ENCODE assay signal across 15 cellular contexts in genomic region chr3:107684431-107684925, GRCh38.
DNase-seq lines count a peak whose midpoint lies in the region; ATAC-seq and TF ChIP-seq lines count a peak whose summit lies in the region.
"Had no signal": no experiment of that assay in that cellular context is flagged by ENCODE, and none has a peak within 500 bp of the region (broad histone marks: within the 10 kb centered on the region; RNA-seq: fewer than 3 reads in every experiment).

No MANE protein-coding gene starts in this region.

- no peaks in the 10 kb centered on the region for H3K27me3 Mint-ChIP-seq in activated naive CD4-positive, alpha-beta T cell treated with anti-CD3 and anti-CD28 coated beads for 36 hours (ENCODE audit: low read depth)
- H3K27me3 Mint-ChIP-seq in naive thymus-derived CD4-positive, alpha-beta T cell: no peaks in the 10 kb centered on the region

- peaks cover 24% of the 10 kb centered on the region for H3K79me2 ChIP-seq in Loucy (ENCODE audit: insufficient read depth, low read length)

- POLR2A ChIA-PET in naive thymus-derived CD4-positive, alpha-beta T cell (lab: Charles Lee): no interaction called here

- H3K4me1 ChIP-seq in Loucy (ENCODE audit: insufficient read depth, low read length, poor library complexity, severe bottlenecking) (peaks cover 34% of the 10 kb centered on the region), ectodermal cell (ENCODE audit: control insufficient read depth, insufficient read depth, low read length) (peaks cover 12% of the 10 kb centered on the region)
- H3K4me1 ChIP-seq in naive thymus-derived CD4-positive, alpha-beta T cell (ENCODE audit: control insufficient read depth in 2 of 2, insufficient read depth in 2 of 2, low read length in 2 of 2): peaks cover 6 to 23% of the 10 kb centered on the region in 2 donors

- H3K4me2 ChIP-seq in Loucy (ENCODE audit: low read depth, low read length, poor library complexity, severe bottlenecking): peak overlapping the region; percentile 69

- H3K9ac ChIP-seq in Loucy (ENCODE audit: low read depth, low read length, poor library complexity, severe bottlenecking): no peak overlapping the region

- no peak for TF ChIP-seq CTCF in Loucy (conservative IDR thresholded peaks at IDR 0.05; ENCODE audit: low read length)

- intact Hi-C loops in activated naive CD4-positive, alpha-beta T cell treated with anti-CD3 and anti-CD28 coated beads for 36 hours (cut with micrococcal nuclease): loop anchor here (10.0 kb wide), 1 partner anchor 870 kb away; no protein-coding TSS in a partner anchor
- intact Hi-C loops in naive thymus-derived CD4-positive, alpha-beta T cell (cut with micrococcal nuclease): no loop called here

- H4K20me1 ChIP-seq in Loucy (ENCODE audit: insufficient read depth, low read length, poor library complexity, severe bottlenecking): peaks cover 9% of the 10 kb centered on the region

- H3K36me3 Mint-ChIP-seq in activated naive CD4-positive, alpha-beta T cell treated with anti-CD3 and anti-CD28 coated beads for 36 hours (ENCODE audit: low read depth): peaks cover 1% of the 10 kb centered on the region
- peaks cover 0 to 2% (median 0%) of the 10 kb centered on the region in 5 donors for H3K36me3 Mint-ChIP-seq in naive thymus-derived CD4-positive, alpha-beta T cell

- CTCF ChIA-PET in activated naive CD4-positive, alpha-beta T cell treated with anti-CD3 and anti-CD28 coated beads for 36 hours (lab: Charles Lee): interaction anchor here (1.3 kb wide), 1 partner anchor 57 kb away, joined by 4 read pairs; no protein-coding TSS in a partner anchor
- CTCF ChIA-PET in naive thymus-derived CD4-positive, alpha-beta T cell (lab: Charles Lee): interaction anchor here (0.8 to 3.2 kb wide), 2 partner anchors 9 to 14 kb away, joined by 3 to 16 read pairs; no protein-coding TSS in a partner anchor

- peak overlapping the region; percentile 6 for H3K27ac ChIP-seq in ectodermal cell (ENCODE audit: insufficient read depth, low read depth, low read length, poor library complexity, severe bottlenecking)
- H3K27ac ChIP-seq in naive thymus-derived CD4-positive, alpha-beta T cell (ENCODE audit: low read depth, low read length): no peak overlapping the region
- H3K27ac ChIP-seq: upper lobe of right lung had no signal

- 62 to 69% methylated on average over 5 of the region's 5 CpGs for WGBS in ectodermal cell, 2 experiments

- H3K9me3 Mint-ChIP-seq in activated naive CD4-positive, alpha-beta T cell treated with anti-CD3 and anti-CD28 coated beads for 36 hours: no peaks in the 10 kb centered on the region
- peaks cover 0 to 2% (median 0%) of the 10 kb centered on the region in 11 donors for H3K9me3 Mint-ChIP-seq in naive thymus-derived CD4-positive, alpha-beta T cell

- ATAC-seq in naive thymus-derived CD4-positive, alpha-beta T cell: peak; percentile 65
- ATAC-seq: upper lobe of right lung had no signal

- H3K4me3 Mint-ChIP-seq in activated naive CD4-positive, alpha-beta T cell treated with anti-CD3 and anti-CD28 coated beads for 36 hours: no peak overlapping the region
- peak overlapping the region in 9 of 10 donors; percentile 60 to 83 (median 72) for H3K4me3 Mint-ChIP-seq in naive thymus-derived CD4-positive, alpha-beta T cell

- peak; percentile 15 for DNase-seq in activated naive CD4-positive, alpha-beta T cell treated with anti-CD3 and anti-CD28 coated beads for 36 hours
- no peak for DNase-seq in activated naive CD4-positive, alpha-beta T cell treated with anti-CD3 and anti-CD28 coated beads, Interleukin-2, amount 50 U/mL, for 16 hours
- peak in 7 of 9 donors; percentile 24 to 60 (median 52) for DNase-seq in naive thymus-derived CD4-positive, alpha-beta T cell
- DNase-seq in NCI-H2171 (lab: John Stamatoyannopoulos, UW) (no peak), NAMALWA (ENCODE audit: low spot score) (no peak), COLO668 (lab: John Stamatoyannopoulos, UW; ENCODE audit: unreplicated experiment) (no peak)
- DNase-seq: activated CD8-positive, alpha-beta memory T cell treated with anti-CD3 and anti-CD28 coated beads for 24 hours; cortex of kidney; NCI-H526 treated with DMSO at 0.1 percent for 48 hours; posterior cingulate gyrus; stimulated activated CD4-positive, alpha-beta T cell treated with anti-CD3 and anti-CD28 coated beads, Interleukin-15, amount 100 ng/mL, for 24 hours; T-helper 9 cell; upper lobe of right lung had no signal

- H3F3A ChIP-seq in Loucy (ENCODE audit: low read depth): peaks cover 4% of the 10 kb centered on the region; the same call in 1 of the 2 replicates

- H3K4me1 Mint-ChIP-seq in activated naive CD4-positive, alpha-beta T cell treated with anti-CD3 and anti-CD28 coated beads for 36 hours (ENCODE audit: low read depth): peaks cover 55% of the 10 kb centered on the region
- H3K4me1 Mint-ChIP-seq in naive thymus-derived CD4-positive, alpha-beta T cell: peaks cover 16 to 80% (median 68%) of the 10 kb centered on the region in 7 donors

- H3K9me3 ChIP-seq in Loucy (ENCODE audit: insufficient read depth, low read depth, low read length) (no peaks in the 10 kb centered on the region), ectodermal cell (ENCODE audit: control insufficient read depth, low read length) (peaks cover 2% of the 10 kb centered on the region)
- no peaks in the 10 kb centered on the region for H3K9me3 ChIP-seq in naive thymus-derived CD4-positive, alpha-beta T cell (ENCODE audit: control insufficient read depth in 2 of 3, low read length in 3 of 3)
- H3K9me3 ChIP-seq: upper lobe of right lung had no signal

- H3K4me3 ChIP-seq in Loucy (ENCODE audit: low read length, poor library complexity, severe bottlenecking) (peak overlapping the region; percentile 45), ectodermal cell (ENCODE audit: insufficient read depth, low read depth, low read length) (no peak overlapping the region)
- no peak overlapping the region for H3K4me3 ChIP-seq in naive thymus-derived CD4-positive, alpha-beta T cell (ENCODE audit: low read length)
- H3K4me3 ChIP-seq: upper lobe of right lung had no signal

- H3K36me3 ChIP-seq in Loucy (ENCODE audit: insufficient read depth, low read length) (no peaks in the 10 kb centered on the region), ectodermal cell (ENCODE audit: control insufficient read depth, insufficient read depth, low read length) (no peaks in the 10 kb centered on the region)
- no peaks in the 10 kb centered on the region for H3K36me3 ChIP-seq in naive thymus-derived CD4-positive, alpha-beta T cell (ENCODE audit: control insufficient read depth in 2 of 3, insufficient read depth in 3 of 3, low read length in 3 of 3)
- H3K36me3 ChIP-seq: upper lobe of right lung had no signal

- no peaks in the 10 kb centered on the region for H3K9me2 ChIP-seq in Loucy (replicated peaks; ENCODE audit: low read depth, low read length)

- no peak overlapping the region for H2AFZ ChIP-seq in Loucy (ENCODE audit: low read length)

- H3K27me3 ChIP-seq in Loucy (ENCODE audit: insufficient read depth, low read length, poor library complexity, severe bottlenecking) (no peaks in the 10 kb centered on the region), ectodermal cell (ENCODE audit: control insufficient read depth, insufficient read depth, low read length, poor library complexity, severe bottlenecking) (no peaks in the 10 kb centered on the region)
- no peaks in the 10 kb centered on the region for H3K27me3 ChIP-seq in naive thymus-derived CD4-positive, alpha-beta T cell (ENCODE audit: control insufficient read depth in 2 of 2, insufficient read depth in 2 of 2, low read length in 2 of 2)
- H3K27me3 ChIP-seq: upper lobe of right lung had no signal

- no peak overlapping the region for H3K27ac Mint-ChIP-seq in activated naive CD4-positive, alpha-beta T cell treated with anti-CD3 and anti-CD28 coated beads for 36 hours
- H3K27ac Mint-ChIP-seq in naive thymus-derived CD4-positive, alpha-beta T cell: peak overlapping the region in 8 of 9 donors; percentile 10 to 74 (median 52)

Comparison
In these comparisons a context has a peak if more than half of its experiments do, and no peak if none do; other contexts are left out.
1. DNase-seq: peak in activated naive CD4-positive, alpha-beta T cell treated with anti-CD3 and anti-CD28 coated beads for 36 hours (single experiment) and naive thymus-derived CD4-positive, alpha-beta T cell (7 of 9); none in activated naive CD4-positive, alpha-beta T cell treated with anti-CD3 and anti-CD28 coated beads, Interleukin-2, amount 50 U/mL, for 16 hours (single experiment), NCI-H2171 (single experiment), NAMALWA (single experiment) and COLO668 (single experiment).